In genomic region chrX:38666909-38667308, GRCh38 we compare ENCODE assay signal across 9 cellular contexts.
"Had no signal": no experiment of that assay in that cellular context is flagged by ENCODE, and none has a peak within 500 bp of the region (broad histone marks: within the 10 kb centered on the region; RNA-seq: fewer than 3 reads in every experiment).

No MANE protein-coding gene starts in this region.

- H3K27ac Mint-ChIP-seq: HFFc6, IgD-negative memory B cell had no signal

- H3K4me1 Mint-ChIP-seq: IgD-negative memory B cell had no signal

- H3K9me3 ChIP-seq: HAP-1 had no signal

- H3K36me3 ChIP-seq: HAP-1 had no signal

- H3K4me1 ChIP-seq: HAP-1 had no signal

- H3K4me3 Mint-ChIP-seq: HFFc6, IgD-negative memory B cell had no signal

- H3K27ac ChIP-seq: GM23248, HL-60 had no signal

- ATAC-seq: HCT116, HepG2 had no signal

- DNase-seq: GM23248, GOT3, H7, HFFc6 had no signal

- H2AFZ ChIP-seq: GM23248 had no signal

- H3K4me3 ChIP-seq: GM23248, HAP-1 had no signal

- H3K9me3 Mint-ChIP-seq: HFFc6 had no signal

- H3K9ac ChIP-seq: GM23248 had no signal
